ENCODE assay signal across 29 cellular contexts in genomic region chr5:75072066-75072465, GRCh38. TPM values are rescaled to one million over a fixed set of nuclear protein-coding genes. Genes with fewer than 3 reads are reported as not detected.
"Had no signal": no experiment of that assay in that cellular context is flagged by ENCODE, and none has a peak within 500 bp of the region (broad histone marks: within the 10 kb centered on the region; RNA-seq: fewer than 3 reads in every experiment).

No MANE protein-coding gene starts in this region.

- H3K4me3 Mint-ChIP-seq: activated B cell treated with CpG ODN at 0.5 μM for 24 hours; activated CD4-positive, alpha-beta memory T cell treated with anti-CD3 and anti-CD28 coated beads for 36 hours; activated CD8-positive, alpha-beta memory T cell treated with anti-CD3 and anti-CD28 coated beads, Interleukin-2, amount 10 ng/mL, durations not matched to agents 7 days and 5 days; activated CD8-positive, alpha-beta T cell treated with anti-CD3 and anti-CD28 coated beads, Interleukin-2, amount 10 ng/mL, durations not matched to agents 7 days and 5 days; activated naive CD4-positive, alpha-beta T cell treated with anti-CD3 and anti-CD28 coated beads, Interleukin-2, amount 10 ng/mL, durations not matched to agents 7 days and 5 days; activated naive CD8-positive, alpha-beta T cell treated with anti-CD3 and anti-CD28 coated beads, Interleukin-2, amount 10 ng/mL, durations not matched to agents 7 days and 5 days; brain; central memory CD8-positive, alpha-beta T cell; dendritic cell treated with granulocyte-macrophage colony-stimulating factor and Interleukin-4, amounts not matched to agents 40 ng/mL and 50 ng/mL, for 4 days; endodermal cell; T-helper 17 cell; T-helper 2 cell treated with Interferon-gamma antibody and Interleukin-4, amounts not matched to agents 5 μg/mL and 100 μg/mL, for 36 hours had no signal

- H3K27ac ChIP-seq: ascending aorta, coronary artery, dorsolateral prefrontal cortex, gastrocnemius medialis, WERI-Rb-1 had no signal

- H3K4me1 Mint-ChIP-seq: activated B cell treated with CpG ODN at 0.5 μM for 24 hours; activated CD8-positive, alpha-beta memory T cell treated with anti-CD3 and anti-CD28 coated beads, Interleukin-2, amount 10 ng/mL, durations not matched to agents 7 days and 5 days; brain; central memory CD8-positive, alpha-beta T cell had no signal

- H3K9me3 ChIP-seq: ascending aorta, gastrocnemius medialis had no signal

- H3K4me3 ChIP-seq: ascending aorta, coronary artery, dorsolateral prefrontal cortex, gastrocnemius medialis had no signal

- H3K36me3 ChIP-seq: ascending aorta, gastrocnemius medialis, WERI-Rb-1 had no signal

- H3K36me3 Mint-ChIP-seq: activated CD4-positive, alpha-beta memory T cell treated with anti-CD3 and anti-CD28 coated beads for 36 hours; activated CD8-positive, alpha-beta memory T cell treated with anti-CD3 and anti-CD28 coated beads, Interleukin-2, amount 10 ng/mL, durations not matched to agents 7 days and 5 days; activated naive CD4-positive, alpha-beta T cell treated with anti-CD3 and anti-CD28 coated beads, Interleukin-2, amount 10 ng/mL, durations not matched to agents 7 days and 5 days; activated naive CD4-positive, alpha-beta T cell treated with anti-CD3 and anti-CD28 coated beads, Interleukin-2, amount 50 U/mL, for 72 hours; brain had no signal

- H3K4me1 ChIP-seq: ascending aorta, gastrocnemius medialis had no signal

- H3K27me3 ChIP-seq: ascending aorta, dorsolateral prefrontal cortex, gastrocnemius medialis had no signal

- H3K9me3 Mint-ChIP-seq: activated B cell treated with CpG ODN at 0.5 μM for 24 hours; activated CD4-positive, alpha-beta memory T cell treated with anti-CD3 and anti-CD28 coated beads for 36 hours; activated naive CD4-positive, alpha-beta T cell treated with anti-CD3 and anti-CD28 coated beads, Interleukin-2, amount 50 U/mL, for 72 hours; activated naive CD8-positive, alpha-beta T cell treated with anti-CD3 and anti-CD28 coated beads, Interleukin-2, amount 10 ng/mL, durations not matched to agents 7 days and 5 days; brain; central memory CD8-positive, alpha-beta T cell; dendritic cell treated with granulocyte-macrophage colony-stimulating factor and Interleukin-4, amounts not matched to agents 40 ng/mL and 50 ng/mL, for 4 days; endodermal cell; T-helper 2 cell treated with Interferon-gamma antibody and Interleukin-4, amounts not matched to agents 5 μg/mL and 100 μg/mL, for 36 hours had no signal

- DNase-seq: activated B cell treated with CpG ODN at 0.5 μM for 24 hours; activated CD4-positive, alpha-beta memory T cell treated with anti-CD3 and anti-CD28 coated beads for 36 hours; activated CD4-positive, alpha-beta T cell treated with anti-CD3 and anti-CD28 coated beads for 48 hours; activated CD8-positive, alpha-beta memory T cell treated with anti-CD3 and anti-CD28 coated beads, Interleukin-2, amount 10 ng/mL, durations not matched to agents 7 days and 5 days; activated CD8-positive, alpha-beta memory T cell treated with anti-CD3 and anti-CD28 coated beads, Interleukin-2, amount 50 U/mL, for 4 hours; activated CD8-positive, alpha-beta T cell treated with anti-CD3 and anti-CD28 coated beads, Interleukin-2, amount 10 ng/mL, durations not matched to agents 7 days and 5 days; activated gamma-delta T cell; activated naive CD4-positive, alpha-beta T cell; activated naive CD4-positive, alpha-beta T cell treated with anti-CD3 and anti-CD28 coated beads, Interleukin-2, amount 10 ng/mL, durations not matched to agents 7 days and 5 days; activated naive CD8-positive, alpha-beta T cell treated with anti-CD3 and anti-CD28 coated beads, Interleukin-2, amount 10 ng/mL, durations not matched to agents 7 days and 5 days; activated T-cell treated with anti-CD3 and anti-CD28 coated beads, Interleukin-2, amount 50 U/mL, for 1 hour; activated T-cell treated with anti-CD3 and anti-CD28 coated beads, Interleukin-2, amount 50 U/mL, for 48 hours; dorsolateral prefrontal cortex; effector memory CD4-positive, alpha-beta T cell; endodermal cell; foreskin fibroblast; gastrocnemius medialis; glutamatergic neuron; T-helper 1 cell; T-helper 17 cell; T1000; WERI-Rb-1 had no signal

- H3K27ac Mint-ChIP-seq: activated B cell treated with CpG ODN at 0.5 μM for 24 hours; activated CD4-positive, alpha-beta memory T cell treated with anti-CD3 and anti-CD28 coated beads for 36 hours; activated CD8-positive, alpha-beta memory T cell treated with anti-CD3 and anti-CD28 coated beads, Interleukin-2, amount 10 ng/mL, durations not matched to agents 7 days and 5 days; activated CD8-positive, alpha-beta T cell treated with anti-CD3 and anti-CD28 coated beads, Interleukin-2, amount 10 ng/mL, durations not matched to agents 7 days and 5 days; activated naive CD4-positive, alpha-beta T cell treated with anti-CD3 and anti-CD28 coated beads, Interleukin-2, amount 10 ng/mL, durations not matched to agents 7 days and 5 days; activated naive CD4-positive, alpha-beta T cell treated with anti-CD3 and anti-CD28 coated beads, Interleukin-2, amount 50 U/mL, for 72 hours; activated naive CD8-positive, alpha-beta T cell treated with anti-CD3 and anti-CD28 coated beads, Interleukin-2, amount 10 ng/mL, durations not matched to agents 7 days and 5 days; brain; dendritic cell treated with granulocyte-macrophage colony-stimulating factor and Interleukin-4, amounts not matched to agents 40 ng/mL and 50 ng/mL, for 4 days; endodermal cell; T-helper 17 cell; T-helper 2 cell treated with Interferon-gamma antibody and Interleukin-4, amounts not matched to agents 5 μg/mL and 100 μg/mL, for 36 hours had no signal

- H3K27me3 Mint-ChIP-seq: activated CD4-positive, alpha-beta memory T cell treated with anti-CD3 and anti-CD28 coated beads for 36 hours; activated naive CD4-positive, alpha-beta T cell treated with anti-CD3 and anti-CD28 coated beads, Interleukin-2, amount 10 ng/mL, durations not matched to agents 7 days and 5 days; dendritic cell treated with granulocyte-macrophage colony-stimulating factor and Interleukin-4, amounts not matched to agents 40 ng/mL and 50 ng/mL, for 4 days had no signal

RNA-seq across cellular contexts. Expression of gene GCNT4, which starts 19.7 kb away (rescaled TPM):
- total RNA-seq: activated B cell treated with CpG ODN at 0.5 μM for 24 hours had no signal
